ENCODE assay signal across 22 cellular contexts in the genomic region with DNA sequence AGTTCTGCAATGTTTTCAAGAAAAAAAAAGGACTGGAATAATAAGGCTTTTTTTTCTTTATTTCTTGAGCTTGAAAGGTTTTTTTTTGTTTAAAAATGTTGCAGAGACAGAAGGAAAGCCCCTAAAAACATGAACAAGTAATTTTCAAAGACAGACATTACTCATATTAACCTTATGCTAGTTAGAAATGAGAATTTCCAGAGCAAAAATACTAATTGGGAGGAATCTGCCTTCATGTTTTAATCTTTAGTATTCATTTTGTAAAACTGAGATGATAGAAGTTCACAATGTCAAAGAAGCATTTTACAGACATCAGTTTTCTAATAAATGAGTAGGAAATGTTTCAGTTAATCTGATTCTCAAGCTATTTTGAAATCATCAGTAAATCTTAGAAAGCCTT.
DNase-seq lines count a peak whose midpoint lies in the region; ATAC-seq and TF ChIP-seq lines count a peak whose summit lies in the region.
"Had no signal": no experiment of that assay in that cellular context is flagged by ENCODE, and none has a peak within 500 bp of the region (broad histone marks: within the 10 kb centered on the region; RNA-seq: fewer than 3 reads in every experiment).

No MANE protein-coding gene starts in this region.

- no peak overlapping the region for H3K27ac Mint-ChIP-seq in neural progenitor cell
- H3K27ac Mint-ChIP-seq: CD14-positive monocyte; CD4-positive, alpha-beta T cell; CD8-positive, alpha-beta memory T cell had no signal

- no peaks in the 10 kb centered on the region for H3K4me1 Mint-ChIP-seq in neural progenitor cell
- H3K4me1 Mint-ChIP-seq: CD14-positive monocyte; CD8-positive, alpha-beta memory T cell had no signal

- no peaks in the 10 kb centered on the region for H3K36me3 Mint-ChIP-seq in neural progenitor cell
- H3K36me3 Mint-ChIP-seq: CD14-positive monocyte; CD8-positive, alpha-beta memory T cell had no signal

- H3K27me3 ChIP-seq in SU-DHL-6 (ENCODE audit: low read length) (no peaks in the 10 kb centered on the region), neural progenitor cell (no peaks in the 10 kb centered on the region)
- H3K27me3 ChIP-seq: BE2C; BLaER1 treated with 17β-estradiol and CSF1 and Interleukin-3, amounts not matched to agents 10 nM and 100 nM had no signal

- no peak overlapping the region for H3K4me3 Mint-ChIP-seq in neural progenitor cell
- H3K4me3 Mint-ChIP-seq: CD14-positive monocyte; CD4-positive, alpha-beta T cell; CD8-positive, alpha-beta memory T cell had no signal

- no peak for TF ChIP-seq CTCF in SU-DHL-6 (IDR thresholded peaks at IDR 0.05; ENCODE audit: insufficient read depth, low read length, poor library complexity, severe bottlenecking)
- no peak for TF ChIP-seq CTCF in neural progenitor cell (IDR thresholded peaks at IDR 0.05)

- H2AFZ ChIP-seq in SU-DHL-6 (ENCODE audit: low read depth, low read length, severe bottlenecking) (peak overlapping the region; percentile 27), neural progenitor cell (replicated peaks) (peak overlapping the region; percentile 29)

- no peaks in the 10 kb centered on the region for H3K9me3 ChIP-seq in SU-DHL-6 (ENCODE audit: insufficient read depth, low read length)
- H3K9me3 ChIP-seq in neural progenitor cell (ENCODE audit: low read depth) = peaks cover 1% of the 10 kb centered on the region
- H3K9me3 ChIP-seq: A549, BE2C, HAP-1 had no signal

- H3K4me2 ChIP-seq in SU-DHL-6 (ENCODE audit: low read depth, low read length, poor library complexity, severe bottlenecking) = no peak overlapping the region
- H3K4me2 ChIP-seq in neural progenitor cell = no peak overlapping the region
- H3K4me2 ChIP-seq: A549; BLaER1 treated with 17β-estradiol and CSF1 and Interleukin-3, amounts not matched to agents 10 nM and 100 nM had no signal

- H3K27ac ChIP-seq in SU-DHL-6 (ENCODE audit: low read depth, low read length) (no peak overlapping the region), neural progenitor cell (no peak overlapping the region)
- H3K27ac ChIP-seq: A549; BLaER1 treated with 17β-estradiol and CSF1 and Interleukin-3, amounts not matched to agents 10 nM and 100 nM had no signal

- H3K4me1 ChIP-seq in neural progenitor cell = no peaks in the 10 kb centered on the region
- H3K4me1 ChIP-seq: A549; BLaER1 treated with 17β-estradiol and CSF1 and Interleukin-3, amounts not matched to agents 10 nM and 100 nM; HAP-1 had no signal

- H3K4me3 ChIP-seq in SU-DHL-6 (ENCODE audit: insufficient read depth, low read length, poor library complexity, severe bottlenecking) (no peak overlapping the region), neural progenitor cell (no peak overlapping the region)
- H3K4me3 ChIP-seq: A549; BLaER1 treated with 17β-estradiol and CSF1 and Interleukin-3, amounts not matched to agents 10 nM and 100 nM; HAP-1 had no signal

- H3K9me3 Mint-ChIP-seq in neural progenitor cell = peaks cover 8% of the 10 kb centered on the region

- no peaks in the 10 kb centered on the region for H3K27me3 Mint-ChIP-seq in neural progenitor cell (ENCODE audit: insufficient read depth, low read depth)
- H3K27me3 Mint-ChIP-seq: CD4-positive, alpha-beta T cell; CD8-positive, alpha-beta memory T cell had no signal

- peak; percentile 59 for ATAC-seq in HG02610 (IDR thresholded peaks at IDR 0.05; ENCODE audit: unreplicated experiment)
- ATAC-seq in GM21737 (IDR thresholded peaks at IDR 0.05; ENCODE audit: unreplicated experiment) = no peak
- ATAC-seq: A549 had no signal

- H3K9me2 ChIP-seq in SU-DHL-6 (replicated peaks; ENCODE audit: insufficient read depth, low read length) = no peaks in the 10 kb centered on the region

- H4K20me1 ChIP-seq in SU-DHL-6 (ENCODE audit: low read depth, low read length) (no peaks in the 10 kb centered on the region), neural progenitor cell (ENCODE audit: low read depth) (no peaks in the 10 kb centered on the region)
- H4K20me1 ChIP-seq: BLaER1 treated with 17β-estradiol and CSF1 and Interleukin-3, amounts not matched to agents 10 nM and 100 nM had no signal

- H3F3A ChIP-seq in SU-DHL-6 (ENCODE audit: insufficient read depth) (no peaks in the 10 kb centered on the region), neural progenitor cell (ENCODE audit: low read depth) (no peaks in the 10 kb centered on the region)

- H3K36me3 ChIP-seq in SU-DHL-6 (ENCODE audit: low read length) (no peaks in the 10 kb centered on the region), neural progenitor cell (no peaks in the 10 kb centered on the region)
- H3K36me3 ChIP-seq: BE2C; BLaER1 treated with 17β-estradiol and CSF1 and Interleukin-3, amounts not matched to agents 10 nM and 100 nM; HAP-1 had no signal

- H3K9ac ChIP-seq in SU-DHL-6 (ENCODE audit: low read length) = no peak overlapping the region
- H3K9ac ChIP-seq in neural progenitor cell = no peak overlapping the region
- H3K9ac ChIP-seq: BLaER1 treated with 17β-estradiol and CSF1 and Interleukin-3, amounts not matched to agents 10 nM and 100 nM had no signal

- H3K79me2 ChIP-seq in SU-DHL-6 (ENCODE audit: insufficient read depth, low read length) (no peaks in the 10 kb centered on the region), neural progenitor cell (ENCODE audit: low read depth) (no peaks in the 10 kb centered on the region)

- DNase-seq in neural progenitor cell (ENCODE audit: low spot score) = no peak
- DNase-seq in superior temporal gyrus (ENCODE audit: extremely low spot score) = no peak
- DNase-seq in NK-92 (lab: John Stamatoyannopoulos, UW; ENCODE audit: unreplicated experiment) = no peak
- DNase-seq in SKM-1 treated with dmso at 0.1 percent for 144 hours (lab: John Stamatoyannopoulos, UW; ENCODE audit: unreplicated experiment) = no peak
- DNase-seq: 8988T; ACHN; AML-193; BE2C; CD4-positive, alpha-beta T cell; CD8-positive, alpha-beta memory T cell; DMS 273 treated with DMSO at 0.1 percent for 48 hours; DMS79; EL; GDM1; GOT3 had no signal
